8 cellular contexts compared by ENCODE assay signal in genomic region chr18:46097378-46097852, GRCh38. TPM values are rescaled to one million over a fixed set of nuclear protein-coding genes. Genes with fewer than 3 reads are reported as not detected.
A peak's percentile ranks its signal among the peaks of the same experiment; 100 is the strongest.
DNase-seq lines count a peak whose midpoint lies in the region; ATAC-seq and TF ChIP-seq lines count a peak whose summit lies in the region.

No MANE protein-coding gene starts in this region.

- H3K27ac ChIP-seq in psoas muscle = peak overlapping the region; percentile 91

- no peaks in the 10 kb centered on the region for H3K9me3 ChIP-seq in psoas muscle

- peak overlapping the region; percentile 90 for H3K4me3 ChIP-seq in psoas muscle

- peaks cover 38% of the 10 kb centered on the region for H3K4me1 ChIP-seq in psoas muscle

- WGBS in psoas muscle, 3 donors = 0 to 1% (median 0%) methylated on average over 13 of the region's 13 CpGs

- no peaks in the 10 kb centered on the region for H3K27me3 Mint-ChIP-seq in activated CD8-positive, alpha-beta memory T cell treated with anti-CD3 and anti-CD28 coated beads, Interleukin-2, amount 10 ng/mL, durations not matched to agents 7 days and 5 days
- no peaks in the 10 kb centered on the region for H3K27me3 Mint-ChIP-seq in WTC11 (ENCODE audit: low read depth)

- peak overlapping the region; percentile 95 for H3K4me3 Mint-ChIP-seq in activated CD8-positive, alpha-beta memory T cell treated with anti-CD3 and anti-CD28 coated beads, Interleukin-2, amount 10 ng/mL, durations not matched to agents 7 days and 5 days
- H3K4me3 Mint-ChIP-seq in WTC11 = peak overlapping the region; percentile 98

- DNase-seq in activated CD8-positive, alpha-beta memory T cell treated with anti-CD3 and anti-CD28 coated beads, Interleukin-2, amount 10 ng/mL, durations not matched to agents 7 days and 5 days = no peak
- no peak for DNase-seq in activated CD8-positive, alpha-beta memory T cell treated with anti-CD3 and anti-CD28 coated beads, Interleukin-2, amount 50 U/mL, for 48 hours
- DNase-seq in WTC11 (ENCODE audit: low spot score) (no peak), germinal center (ENCODE audit: low spot score) (peak; percentile 3), psoas muscle (no peak), NCI-H510A treated with DMSO at 0.1 percent for 48 hours (lab: John Stamatoyannopoulos, UW) (no peak), occipital lobe (lab: John Stamatoyannopoulos, UW) (no peak)

- TF ChIP-seq CTCF in WTC11 (IDR thresholded peaks at IDR 0.05) (no peak), psoas muscle (IDR thresholded peaks at IDR 0.05) (no peak)

- H3K27me3 ChIP-seq in psoas muscle (ENCODE audit: insufficient read depth in 3 of 3, low read length in 2 of 3) = no peaks in the 10 kb centered on the region

- H3K9me3 Mint-ChIP-seq in activated CD8-positive, alpha-beta memory T cell treated with anti-CD3 and anti-CD28 coated beads, Interleukin-2, amount 10 ng/mL, durations not matched to agents 7 days and 5 days (ENCODE audit: low read depth) = no peaks in the 10 kb centered on the region
- H3K9me3 Mint-ChIP-seq in WTC11 = no peaks in the 10 kb centered on the region

- POLR2A ChIA-PET in WTC11 (lab: Charles Lee) = interaction anchor here (0.7 kb wide), 1 partner anchor 25 kb away, joined by 6 read pairs; no protein-coding TSS in a partner anchor

- CTCF ChIA-PET in activated CD8-positive, alpha-beta memory T cell treated with anti-CD3 and anti-CD28 coated beads, Interleukin-2, amount 10 ng/mL, durations not matched to agents 7 days and 5 days (lab: Charles Lee) = interaction anchor here (0.9 to 2.1 kb wide), 5 partner anchors 10 to 561 kb away, joined by 3 to 12 read pairs (median 5); a partner anchor contains a TSS
- CTCF ChIA-PET in WTC11 (lab: Charles Lee) = interaction anchor here (1.6 kb wide), 1 partner anchor 24 kb away, joined by 7 read pairs; no protein-coding TSS in a partner anchor

- intact Hi-C loops in psoas muscle (cut with DNase I) = no loop called here

- peak overlapping the region; percentile 99 for H3K27ac Mint-ChIP-seq in activated CD8-positive, alpha-beta memory T cell treated with anti-CD3 and anti-CD28 coated beads, Interleukin-2, amount 10 ng/mL, durations not matched to agents 7 days and 5 days
- peak overlapping the region; percentile 92 for H3K27ac Mint-ChIP-seq in WTC11

- peaks cover 0 to 26% of the 10 kb centered on the region in 2 donors for H3K36me3 ChIP-seq in psoas muscle (ENCODE audit: insufficient read depth in 1 of 2, low read depth in 1 of 2)

- H3K36me3 Mint-ChIP-seq in activated CD8-positive, alpha-beta memory T cell treated with anti-CD3 and anti-CD28 coated beads, Interleukin-2, amount 10 ng/mL, durations not matched to agents 7 days and 5 days = peaks cover 18% of the 10 kb centered on the region
- H3K36me3 Mint-ChIP-seq in WTC11 = peaks cover 39% of the 10 kb centered on the region

- H3K4me1 Mint-ChIP-seq in activated CD8-positive, alpha-beta memory T cell treated with anti-CD3 and anti-CD28 coated beads, Interleukin-2, amount 10 ng/mL, durations not matched to agents 7 days and 5 days = peaks cover 26% of the 10 kb centered on the region
- peaks cover 21% of the 10 kb centered on the region for H3K4me1 Mint-ChIP-seq in WTC11

- ATAC-seq in activated CD8-positive, alpha-beta memory T cell treated with anti-CD3 and anti-CD28 coated beads, Interleukin-2, amount 10 ng/mL, durations not matched to agents 7 days and 5 days = peak; percentile 8
- ATAC-seq in HG03103 (IDR thresholded peaks at IDR 0.05; ENCODE audit: low read depth, unreplicated experiment) = peak; percentile 39
- ATAC-seq in WTC11 = no peak
- ATAC-seq in psoas muscle = peak in 3 of 4 donors; percentile 5 to 30 (median 6)

TF ChIP-seq in WTC11, 78 proteins besides CTCF, POLR2A, EP300 and RAD21:
- 0 out of 2 replicates have a peak, but pooled peaks have one; percentile 29 for TF ChIP-seq ZNF671 (CRISPR knock-in tag; IDR thresholded peaks at IDR 0.05)
- no peak for TF ChIP-seq USF2 (CRISPR knock-in tag; IDR thresholded peaks at IDR 0.05)

RNA-seq across cellular contexts. Expression of gene ATP5F1A, which starts 0.7 kb away (rescaled TPM):
- total RNA-seq in activated CD8-positive, alpha-beta memory T cell treated with anti-CD3 and anti-CD28 coated beads, Interleukin-2, amount 10 ng/mL, durations not matched to agents 7 days and 5 days = 100 to 1,000 TPM; 341 to 485 TPM
- 818 to 834 TPM (median 825 TPM) in 3 replicates for total RNA-seq in WTC11 (2021)
- 1,000 to 10,000 TPM in 1 of 4 donors, 100 to 1,000 TPM in 3; 654 to 1,102 (median 753) TPM for total RNA-seq in psoas muscle
- polyA plus RNA-seq in psoas muscle = 100 to 1,000 TPM; 754 to 939 (median 892) TPM
- total RNA-seq in occipital lobe = 642 TPM

RNA-seq across cellular contexts. Expression of gene HAUS1, which starts 6.8 kb away (rescaled TPM):
- 10 to 100 TPM; 57.4 to 59.2 TPM for total RNA-seq in activated CD8-positive, alpha-beta memory T cell treated with anti-CD3 and anti-CD28 coated beads, Interleukin-2, amount 10 ng/mL, durations not matched to agents 7 days and 5 days
- total RNA-seq in WTC11 (2021) (58.7 to 68.3 TPM (median 68.1 TPM) in 3 replicates), psoas muscle (1 to 10 TPM; 2.8 to 7.5 (median 4.8) TPM), occipital lobe (34.8 TPM)
- polyA plus RNA-seq in psoas muscle = 10 to 100 TPM in 1 of 3 donors, 1 to 10 TPM in 2; 6.3 to 16.3 (median 9.0) TPM

RNA-seq across cellular contexts. Expression of gene PSTPIP2, which starts 25.4 kb away (rescaled TPM):
- total RNA-seq in activated CD8-positive, alpha-beta memory T cell treated with anti-CD3 and anti-CD28 coated beads, Interleukin-2, amount 10 ng/mL, durations not matched to agents 7 days and 5 days = 10 to 100 TPM in 1 of 2 experiments, 1 to 10 TPM in 1; 4.1 to 16.1 TPM
- total RNA-seq in WTC11 (2021) = 1.9 to 2.5 TPM (median 1.9 TPM) in 3 replicates
- total RNA-seq in psoas muscle = 10 to 100 TPM in 2 of 4 donors, 1 to 10 TPM in 2; 3.5 to 18.8 (median 10.7) TPM
- polyA plus RNA-seq in psoas muscle = 10 to 100 TPM in 1 of 3 donors, 1 to 10 TPM in 1, under 1 TPM in 1; 0.48 to 13.2 (median 6.1) TPM
- 1.6 TPM for total RNA-seq in occipital lobe
